Comparison of ENCODE assay signal across 9 cellular contexts in the genomic region with DNA sequence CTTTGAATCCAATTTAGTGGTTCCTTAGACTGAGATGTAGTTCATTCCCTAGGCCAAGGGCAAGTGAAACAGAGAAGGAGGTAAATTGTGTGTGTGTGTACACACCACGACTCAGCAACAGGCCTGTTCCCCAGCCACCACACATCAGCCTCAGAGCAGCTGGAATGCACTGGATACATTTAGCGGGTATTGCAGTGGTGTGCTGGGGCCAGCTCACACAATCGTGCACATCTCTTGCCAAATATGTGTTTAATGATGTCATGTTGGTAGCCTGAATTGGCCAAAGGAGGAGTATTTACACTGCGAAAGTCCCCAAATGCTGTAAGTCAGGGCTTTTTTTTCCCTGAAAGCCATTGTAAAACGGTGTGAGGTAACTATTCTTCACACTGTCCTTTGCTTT.
DNase-seq lines count a peak whose midpoint lies in the region; TF ChIP-seq lines count a peak whose summit lies in the region.
"Had no signal": no experiment of that assay in that cellular context is flagged by ENCODE, and none has a peak within 500 bp of the region (broad histone marks: within the 10 kb centered on the region; RNA-seq: fewer than 3 reads in every experiment).

No MANE protein-coding gene starts in this region.

- peak overlapping the region; percentile 21 for H3K27ac Mint-ChIP-seq in mesothelial cell of epicardium

- intact Hi-C loops in A673 (cut with micrococcal nuclease; ENCODE audit: unreplicated experiment) = no loop called here

- H3K27ac ChIP-seq in HUES48 (ENCODE audit: low read depth, low read length) (peak overlapping the region; percentile 9), A673 (ENCODE audit: low read depth, low read length, poor library complexity, severe bottlenecking) (no peak overlapping the region)

- POLR2A ChIA-PET in A673 (lab: Charles Lee; ENCODE audit: low non-redundant PET) = no interaction called here

- peaks cover 24% of the 10 kb centered on the region for H3K36me3 Mint-ChIP-seq in mesothelial cell of epicardium

- H3K9me3 Mint-ChIP-seq in mesothelial cell of epicardium = no peaks in the 10 kb centered on the region

- no TSS peak for BruUV-seq in A673 (replicated peaks; lab: Mats Ljungman, UMichigan)

- H3K4me1 ChIP-seq in HUES48 (ENCODE audit: control insufficient read depth, insufficient read depth, low read length) = peaks cover 33% of the 10 kb centered on the region
- H3K4me1 ChIP-seq in A673 (ENCODE audit: insufficient read depth, low read length, poor library complexity, severe bottlenecking) = peaks cover 14% of the 10 kb centered on the region

- CTCF ChIA-PET in A673 (lab: Charles Lee) = no interaction called here

- H3K4me3 ChIP-seq in HUES48 (ENCODE audit: low read depth, low read length) = no peak overlapping the region
- H3K4me3 ChIP-seq in A673 (ENCODE audit: low read depth, low read length, poor library complexity, severe bottlenecking) = no peak overlapping the region

- H3K27me3 Mint-ChIP-seq in mesothelial cell of epicardium (ENCODE audit: low read depth) = no peaks in the 10 kb centered on the region

- DNase-seq in A172 (ENCODE audit: low spot score) (peak; percentile 46), dedifferentiated amniotic fluid mesenchymal stem cell (ENCODE audit: extremely low spot score) (peak; percentile 87), mesothelial cell of epicardium (ENCODE audit: low spot score in 2 of 2, unreplicated experiment in 2 of 2) (no peak), occipital lobe (lab: John Stamatoyannopoulos, UW) (no peak), HPDE6-E6E7 (ENCODE audit: extremely low spot score) (no peak), A673 (ENCODE audit: low spot score) (no peak), NCI-H446 treated with DMSO at 0.1 percent for 48 hours (lab: John Stamatoyannopoulos, UW) (no peak)
- DNase-seq: stimulated activated CD4-positive, alpha-beta T cell treated with anti-CD3 and anti-CD28 coated beads, Interleukin-15, amount 100 ng/mL, for 24 hours had no signal

- TF ChIP-seq CTCF in mesothelial cell of epicardium (IDR thresholded peaks at IDR 0.05; ENCODE audit: unreplicated experiment) (no peak), A673 (conservative IDR thresholded peaks at IDR 0.05; ENCODE audit: low read depth, low read length) (no peak)

- H3K27me3 ChIP-seq in HUES48 (ENCODE audit: control insufficient read depth, insufficient read depth, low read length) (no peaks in the 10 kb centered on the region), A673 (replicated peaks; ENCODE audit: insufficient read depth, low read depth, low read length, poor library complexity) (no peaks in the 10 kb centered on the region)

- H3K9me3 ChIP-seq in HUES48 (ENCODE audit: control insufficient read depth, insufficient read depth, low read length) (no peaks in the 10 kb centered on the region), A673 (ENCODE audit: low read depth, low read length, poor library complexity, severe bottlenecking) (no peaks in the 10 kb centered on the region)

- H3K4me3 Mint-ChIP-seq in mesothelial cell of epicardium = no peak overlapping the region

- no peak overlapping the region for H3K9ac ChIP-seq in HUES48 (ENCODE audit: low read depth, low read length)

- H3K4me1 Mint-ChIP-seq in mesothelial cell of epicardium = peaks cover 37% of the 10 kb centered on the region

- peaks cover 90% of the 10 kb centered on the region for H3K36me3 ChIP-seq in HUES48 (ENCODE audit: control insufficient read depth, insufficient read depth, low read length)
- H3K36me3 ChIP-seq in A673 (ENCODE audit: insufficient read depth, low read length, poor library complexity, severe bottlenecking) = peaks cover 34% of the 10 kb centered on the region

Comparison
In these comparisons a context has a peak if more than half of its experiments do, and no peak if none do; other contexts are left out.
1. DNase-seq: peak in A172 (single experiment) and dedifferentiated amniotic fluid mesenchymal stem cell (single experiment); none in mesothelial cell of epicardium (0 of 2), occipital lobe (single experiment), HPDE6-E6E7 (single experiment), A673 (single experiment) and NCI-H446 treated with DMSO at 0.1 percent for 48 hours (single experiment).